Comparison of ENCODE assay signal across 32 cellular contexts in the genomic region with DNA sequence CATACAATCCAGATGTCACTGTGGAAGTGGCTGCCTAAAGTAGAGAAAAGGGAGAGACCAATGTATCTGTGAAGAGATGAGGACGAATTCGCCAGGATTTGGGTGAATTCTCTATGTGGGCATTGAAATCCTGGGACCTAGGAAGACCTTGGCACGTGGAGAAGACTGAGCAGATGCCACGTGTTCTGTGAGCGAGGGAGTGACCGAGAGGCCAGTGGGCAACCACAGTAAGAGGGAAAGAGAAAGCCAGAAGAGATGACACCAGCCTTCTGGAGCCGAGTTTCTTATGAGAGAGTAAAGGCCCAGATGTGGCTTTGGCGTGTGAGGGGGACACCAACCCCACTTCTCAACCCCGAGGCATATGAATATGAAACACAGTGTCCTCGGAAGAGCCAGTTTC.
"Had no signal": no experiment of that assay in that cellular context is flagged by ENCODE, and none has a peak within 500 bp of the region (broad histone marks: within the 10 kb centered on the region; RNA-seq: fewer than 3 reads in every experiment).

No MANE protein-coding gene starts in this region.

- H3K4me1 Mint-ChIP-seq: activated CD4-positive, alpha-beta T cell treated with anti-CD3 and anti-CD28 coated beads, Interleukin-2, amount 10 ng/mL, durations not matched to agents 24 days and 14 days; activated naive CD4-positive, alpha-beta T cell treated with anti-CD3 and anti-CD28 coated beads, Interleukin-2, amount 50 U/mL, for 24 hours; activated naive CD8-positive, alpha-beta T cell treated with anti-CD3 and anti-CD28 coated beads, Interleukin-2, amount 10 ng/mL, durations not matched to agents 7 days and 5 days; activated T-helper 17 cell treated with anti-CD3 and anti-CD28 coated beads, Interleukin-2, amount 50 U/mL, for 72 hours had no signal

- H3K27ac Mint-ChIP-seq: activated CD4-positive, alpha-beta T cell treated with anti-CD3 and anti-CD28 coated beads, Interleukin-2, amount 10 ng/mL, durations not matched to agents 24 days and 14 days; activated CD8-positive, alpha-beta T cell treated with anti-CD3 and anti-CD28 coated beads for 36 hours; activated naive CD4-positive, alpha-beta T cell treated with anti-CD3 and anti-CD28 coated beads, Interleukin-2, amount 50 U/mL, for 24 hours; activated naive CD8-positive, alpha-beta T cell treated with anti-CD3 and anti-CD28 coated beads, Interleukin-2, amount 10 ng/mL, durations not matched to agents 7 days and 5 days; activated T-cell treated with anti-CD3 and anti-CD28 coated beads, Interleukin-2, amount 50 U/mL, for 72 hours; activated T-helper 17 cell treated with anti-CD3 and anti-CD28 coated beads, Interleukin-2, amount 50 U/mL, for 72 hours; brain; T-helper 1 cell treated with Interleukin-12 subunit alpha and Interleukin-12 subunit beta and Interleukin-4 antibody, amounts not matched to agents 30 μg/mL and 1 μg/mL, for 36 hours; T-helper 2 cell treated with Interferon-gamma antibody and Interleukin-4, amounts not matched to agents 5 μg/mL and 100 μg/mL, for 36 hours had no signal

- DNase-seq: activated CD4-positive, alpha-beta T cell treated with anti-CD3 and anti-CD28 coated beads, Interleukin-2, amount 10 ng/mL, durations not matched to agents 24 days and 14 days; activated CD4-positive, alpha-beta T cell treated with anti-CD3 and anti-CD28 coated beads, Interleukin-2, amount 50 U/mL, for 4 hours; activated CD8-positive, alpha-beta T cell treated with anti-CD3 and anti-CD28 coated beads for 36 hours; activated effector memory CD4-positive, alpha-beta T cell treated with anti-CD3 and anti-CD28 coated beads, Interleukin-2, amount 50 U/mL, for 16 hours; activated naive CD4-positive, alpha-beta T cell treated with Interleukin-2 at 50 U/mL for 16 hours; activated naive CD8-positive, alpha-beta T cell treated with anti-CD3 and anti-CD28 coated beads, Interleukin-2, amount 10 ng/mL, durations not matched to agents 7 days and 5 days; activated T-cell treated with anti-CD3 and anti-CD28 coated beads, Interleukin-2, amount 50 U/mL, for 1 hour; activated T-cell treated with anti-CD3 and anti-CD28 coated beads, Interleukin-2, amount 50 U/mL, for 72 hours; adrenal gland; central memory CD4-positive, alpha-beta T cell; Kasumi-1; KG1; MG63; NCI-H1048; NCI-H1105 treated with DMSO at 0.1 percent for 48 hours; NCI-H1436; NCI-H1694 treated with DMSO at 0.1 percent for 48 hours; NCI-H2081; NCI-H226; NCI-H446 treated with DMSO at 0.1 percent for 48 hours; NCI-H524; NCI-H69; NCI-H82; SHP77 treated with DMSO at 0.1 percent for 48 hours; SK-N-SH had no signal

- H3K27me3 Mint-ChIP-seq: activated naive CD8-positive, alpha-beta T cell treated with anti-CD3 and anti-CD28 coated beads, Interleukin-2, amount 10 ng/mL, durations not matched to agents 7 days and 5 days had no signal

- H3K36me3 ChIP-seq: adrenal gland, MG63, SJSA1 had no signal

- H3K9me3 ChIP-seq: adrenal gland, MG63, SJSA1, SK-N-SH had no signal

- ATAC-seq: activated CD8-positive, alpha-beta T cell treated with anti-CD3 and anti-CD28 coated beads for 36 hours; activated T-cell treated with anti-CD3 and anti-CD28 coated beads, Interleukin-2, amount 50 U/mL, for 72 hours; activated T-helper 17 cell treated with anti-CD3 and anti-CD28 coated beads, Interleukin-2, amount 50 U/mL, for 72 hours; Panc1 had no signal

- H3K27ac ChIP-seq: adrenal gland, SJSA1 had no signal

- H3K4me3 ChIP-seq: adrenal gland, MG63, SJSA1 had no signal

- H3K4me1 ChIP-seq: adrenal gland, SJSA1 had no signal

- H3K9me3 Mint-ChIP-seq: activated CD4-positive, alpha-beta T cell treated with anti-CD3 and anti-CD28 coated beads, Interleukin-2, amount 10 ng/mL, durations not matched to agents 24 days and 14 days; activated CD8-positive, alpha-beta T cell treated with anti-CD3 and anti-CD28 coated beads for 36 hours; activated naive CD4-positive, alpha-beta T cell treated with anti-CD3 and anti-CD28 coated beads, Interleukin-2, amount 50 U/mL, for 24 hours; T-helper 1 cell treated with Interleukin-12 subunit alpha and Interleukin-12 subunit beta and Interleukin-4 antibody, amounts not matched to agents 30 μg/mL and 1 μg/mL, for 36 hours; T-helper 2 cell treated with Interferon-gamma antibody and Interleukin-4, amounts not matched to agents 5 μg/mL and 100 μg/mL, for 36 hours had no signal

- H3K4me3 Mint-ChIP-seq: activated CD4-positive, alpha-beta T cell treated with anti-CD3 and anti-CD28 coated beads, Interleukin-2, amount 10 ng/mL, durations not matched to agents 24 days and 14 days; activated CD8-positive, alpha-beta T cell treated with anti-CD3 and anti-CD28 coated beads for 36 hours; activated naive CD4-positive, alpha-beta T cell treated with anti-CD3 and anti-CD28 coated beads, Interleukin-2, amount 50 U/mL, for 24 hours; activated naive CD8-positive, alpha-beta T cell treated with anti-CD3 and anti-CD28 coated beads, Interleukin-2, amount 10 ng/mL, durations not matched to agents 7 days and 5 days; activated T-cell treated with anti-CD3 and anti-CD28 coated beads, Interleukin-2, amount 50 U/mL, for 72 hours; activated T-helper 17 cell treated with anti-CD3 and anti-CD28 coated beads, Interleukin-2, amount 50 U/mL, for 72 hours; brain; T-helper 1 cell treated with Interleukin-12 subunit alpha and Interleukin-12 subunit beta and Interleukin-4 antibody, amounts not matched to agents 30 μg/mL and 1 μg/mL, for 36 hours; T-helper 2 cell treated with Interferon-gamma antibody and Interleukin-4, amounts not matched to agents 5 μg/mL and 100 μg/mL, for 36 hours had no signal

- H3K9ac ChIP-seq: SK-N-SH had no signal

- H3K27me3 ChIP-seq: adrenal gland, MG63, SJSA1 had no signal

- H3K36me3 Mint-ChIP-seq: activated naive CD4-positive, alpha-beta T cell treated with anti-CD3 and anti-CD28 coated beads, Interleukin-2, amount 50 U/mL, for 24 hours; activated naive CD8-positive, alpha-beta T cell treated with anti-CD3 and anti-CD28 coated beads, Interleukin-2, amount 10 ng/mL, durations not matched to agents 7 days and 5 days had no signal
